Comparison of ENCODE assay signal across 10 cellular contexts in genomic region chr10:103695584-103696005, GRCh38.
DNase-seq lines count a peak whose midpoint lies in the region; ATAC-seq and TF ChIP-seq lines count a peak whose summit lies in the region.
"Had no signal": no experiment of that assay in that cellular context is flagged by ENCODE, and none has a peak within 500 bp of the region (broad histone marks: within the 10 kb centered on the region; RNA-seq: fewer than 3 reads in every experiment).

No MANE protein-coding gene starts in this region.

- H4K91ac ChIP-seq in IMR-90 (ENCODE audit: insufficient read depth, low read depth, low read length), result peak overlapping the region; percentile 67

- H3K27me3 ChIP-seq in IMR-90 (ENCODE audit: control insufficient read depth, insufficient read depth, low read length), result no peaks in the 10 kb centered on the region; the same call in 1 of the 2 replicates
- H3K27me3 ChIP-seq in right atrium auricular region, result no peaks in the 10 kb centered on the region

- no peak overlapping the region for H2BK5ac ChIP-seq in IMR-90 (ENCODE audit: low read depth, low read length, poor library complexity, severe bottlenecking)

- H2AFZ ChIP-seq in IMR-90 (replicated peaks; ENCODE audit: low read length, poor library complexity), result no peak overlapping the region

- H3K4me1 Mint-ChIP-seq in stimulated activated naive B cell treated with anti-CD40 and anti-IgM and Interleukin-4, amounts not matched to agents 10 μg/mL and 1 μg/mL and 100 μg/mL, for 72 hours, result peaks cover 27 to 44% of the 10 kb centered on the region in 2 donors

- peak overlapping the region; percentile 71 for H2BK120ac ChIP-seq in IMR-90 (ENCODE audit: low read depth, low read length)

- no peak overlapping the region for H2BK15ac ChIP-seq in IMR-90 (ENCODE audit: low read depth, low read length)

- in situ Hi-C loops in IMR-90 (cut with MboI; ENCODE audit: low sequenced_read_pairs), result no loop called here

- DNase-seq in IMR-90 (no peak), right atrium auricular region (ENCODE audit: low spot score) (no peak), HPDE6-E6E7 (ENCODE audit: extremely low spot score) (no peak)
- no peak for DNase-seq in stimulated activated naive B cell treated with anti-CD40 and anti-IgM and Interleukin-4, amounts not matched to agents 10 μg/mL and 1 μg/mL and 100 μg/mL, for 72 hours
- DNase-seq: DMS79, NCI-H2081 treated with DMSO at 0.1 percent for 48 hours had no signal

- H3K14ac ChIP-seq in IMR-90 (replicated peaks; ENCODE audit: low read depth, low read length), result 0 out of 2 replicates have a peak overlapping the region, but pooled peaks have one; percentile 79

- dilution Hi-C loops in IMR-90 (cut with HindIII; ENCODE audit: low sequenced_read_pairs, unreplicated experiment), result no loop called here

- peak overlapping the region; percentile 12; the same call in 1 of the 2 replicates for H2AK5ac ChIP-seq in IMR-90 (ENCODE audit: low read depth, low read length)

- ATAC-seq in IMR-90 (ENCODE audit: low read depth), result no peak
- no peak for ATAC-seq in stimulated activated naive B cell treated with anti-CD40 and anti-IgM and Interleukin-4, amounts not matched to agents 10 μg/mL and 1 μg/mL and 100 μg/mL, for 72 hours (replicated peaks)
- ATAC-seq in HG03025 (IDR thresholded peaks at IDR 0.05; ENCODE audit: low FRiP score, unreplicated experiment), result no peak

- peak overlapping the region; percentile 80 for H2AK9ac ChIP-seq in IMR-90 (replicated peaks; ENCODE audit: low read depth, low read length, poor library complexity)

- H4K8ac ChIP-seq in IMR-90 (ENCODE audit: low read depth in 2 of 2, low read length in 2 of 2), result peak overlapping the region in 1 of 2 experiments; percentile 11; a peak in 1 of 4 replicates

- TF ChIP-seq CTCF in IMR-90 (conservative IDR thresholded peaks at IDR 0.05; ENCODE audit: low read depth, low read length) (no peak), right atrium auricular region (IDR thresholded peaks at IDR 0.05) (no peak)

- TF ChIP-seq POLR2A in IMR-90 (IDR thresholded peaks at IDR 0.05; ENCODE audit: low read depth, low read length), result no peak

- no peak overlapping the region for H3K4me3 Mint-ChIP-seq in stimulated activated naive B cell treated with anti-CD40 and anti-IgM and Interleukin-4, amounts not matched to agents 10 μg/mL and 1 μg/mL and 100 μg/mL, for 72 hours

- H3K56ac ChIP-seq in IMR-90 (ENCODE audit: extremely low read depth, insufficient read depth, low read length), result no peak overlapping the region

- no peak overlapping the region for H3K4me2 ChIP-seq in IMR-90 (ENCODE audit: low read depth, low read length)

- H3K4ac ChIP-seq in IMR-90 (ENCODE audit: low read depth, low read length), result peak overlapping the region; percentile 94

- H3K27ac ChIP-seq in IMR-90 (ENCODE audit: insufficient read depth, low read length), result no peak overlapping the region
- peak overlapping the region; percentile 93 for H3K27ac ChIP-seq in angular gyrus (ENCODE audit: low read depth, low read length)
- peak overlapping the region; percentile 29 to 70 for H3K27ac ChIP-seq in right atrium auricular region
- peak overlapping the region; percentile 100 for H3K27ac ChIP-seq in temporal lobe (ENCODE audit: low read depth, low read length)
- H3K27ac ChIP-seq: SK-N-MC had no signal

- POLR2A ChIA-PET in IMR-90 (lab: Charles Lee; ENCODE audit: unreplicated experiment), result no interaction called here

- H4K5ac ChIP-seq in IMR-90 (ENCODE audit: low read depth, low read length), result no peak overlapping the region

- no TSS peak for BruUV-seq in IMR-90 (replicated peaks; lab: Mats Ljungman, UMichigan)

- H3K18ac ChIP-seq in IMR-90 (ENCODE audit: low read depth, low read length), result no peak overlapping the region

- CTCF ChIA-PET in IMR-90 (lab: Yijun Ruan, JAX), result interaction anchor here (0.5 to 2.5 kb wide), 4 partner anchors 9 to 213 kb away, joined by 4 to 11 read pairs (median 5); no protein-coding TSS in a partner anchor

- H3K36me3 Mint-ChIP-seq in stimulated activated naive B cell treated with anti-CD40 and anti-IgM and Interleukin-4, amounts not matched to agents 10 μg/mL and 1 μg/mL and 100 μg/mL, for 72 hours, result no peaks in the 10 kb centered on the region

- intact Hi-C loops in IMR-90 (cut with micrococcal nuclease), result no loop called here

- H3K27me3 Mint-ChIP-seq in stimulated activated naive B cell treated with anti-CD40 and anti-IgM and Interleukin-4, amounts not matched to agents 10 μg/mL and 1 μg/mL and 100 μg/mL, for 72 hours, result peaks cover 0 to 4% of the 10 kb centered on the region in 2 donors

- H3K4me3 ChIP-seq in IMR-90 (ENCODE audit: insufficient read depth, low read depth, low read length) (no peak overlapping the region), right atrium auricular region (no peak overlapping the region)
- H3K4me3 ChIP-seq: SK-N-MC had no signal

- no peak overlapping the region for H3K27ac Mint-ChIP-seq in stimulated activated naive B cell treated with anti-CD40 and anti-IgM and Interleukin-4, amounts not matched to agents 10 μg/mL and 1 μg/mL and 100 μg/mL, for 72 hours

- H3K9me3 Mint-ChIP-seq in stimulated activated naive B cell treated with anti-CD40 and anti-IgM and Interleukin-4, amounts not matched to agents 10 μg/mL and 1 μg/mL and 100 μg/mL, for 72 hours, result no peaks in the 10 kb centered on the region

- no peak overlapping the region for H3K23ac ChIP-seq in IMR-90 (ENCODE audit: low read depth, low read length)

- no peak overlapping the region for H3K9ac ChIP-seq in IMR-90 (ENCODE audit: low read depth, low read length)

- no peaks in the 10 kb centered on the region for H3K36me3 ChIP-seq in IMR-90 (ENCODE audit: control insufficient read depth, insufficient read depth, low read length)
- H3K36me3 ChIP-seq in right atrium auricular region, result no peaks in the 10 kb centered on the region

- H3K9me1 ChIP-seq in IMR-90 (ENCODE audit: insufficient read depth, low read length), result peaks cover 16% of the 10 kb centered on the region

- TF ChIP-seq RAD21 in IMR-90 (IDR thresholded peaks at IDR 0.05; ENCODE audit: low read length), result no peak

- H3K4me1 ChIP-seq in IMR-90 (ENCODE audit: control insufficient read depth, insufficient read depth, low read length) (peaks cover 23% of the 10 kb centered on the region), right atrium auricular region (peaks cover 0 to 38% of the 10 kb centered on the region in 2 donors)

- no peaks in the 10 kb centered on the region for H3K9me3 ChIP-seq in IMR-90 (ENCODE audit: control insufficient read depth, insufficient read depth, low read length)
- no peaks in the 10 kb centered on the region for H3K9me3 ChIP-seq in right atrium auricular region

- H4K20me1 ChIP-seq in IMR-90 (ENCODE audit: insufficient read depth, low read length), result no peaks in the 10 kb centered on the region

- 40% methylated on average over 1 of the region's 4 CpGs; no CpG with 5 or more reads in 1 of the 2 experiments for WGBS in IMR-90 (ENCODE audit: extremely low coverage in 2 of 2, insufficient read length in 1 of 2), 2 experiments

- H2BK20ac ChIP-seq in IMR-90 (ENCODE audit: low read depth, low read length), result peak overlapping the region; percentile 32; the same call in 1 of the 2 replicates

- H3K79me1 ChIP-seq in IMR-90 (ENCODE audit: low read depth in 1 of 2, low read length in 2 of 2), result peaks cover 7 to 20% of the 10 kb centered on the region in 2 experiments; a peak in 2 of 4 replicates

TF ChIP-seq in IMR-90, 13 proteins besides CTCF, POLR2A, EP300 and RAD21:
- TF ChIP-seq CEBPB (IDR thresholded peaks at IDR 0.05; ENCODE audit: low read depth, low read length) (peak; percentile 56), RFX5 (IDR thresholded peaks at IDR 0.05; ENCODE audit: low read depth, low read length) (no peak), BHLHE40 (IDR thresholded peaks at IDR 0.05; ENCODE audit: low read depth, low read length) (no peak)
